ENCODE assay signal across 1 cellular context in the genomic region with DNA sequence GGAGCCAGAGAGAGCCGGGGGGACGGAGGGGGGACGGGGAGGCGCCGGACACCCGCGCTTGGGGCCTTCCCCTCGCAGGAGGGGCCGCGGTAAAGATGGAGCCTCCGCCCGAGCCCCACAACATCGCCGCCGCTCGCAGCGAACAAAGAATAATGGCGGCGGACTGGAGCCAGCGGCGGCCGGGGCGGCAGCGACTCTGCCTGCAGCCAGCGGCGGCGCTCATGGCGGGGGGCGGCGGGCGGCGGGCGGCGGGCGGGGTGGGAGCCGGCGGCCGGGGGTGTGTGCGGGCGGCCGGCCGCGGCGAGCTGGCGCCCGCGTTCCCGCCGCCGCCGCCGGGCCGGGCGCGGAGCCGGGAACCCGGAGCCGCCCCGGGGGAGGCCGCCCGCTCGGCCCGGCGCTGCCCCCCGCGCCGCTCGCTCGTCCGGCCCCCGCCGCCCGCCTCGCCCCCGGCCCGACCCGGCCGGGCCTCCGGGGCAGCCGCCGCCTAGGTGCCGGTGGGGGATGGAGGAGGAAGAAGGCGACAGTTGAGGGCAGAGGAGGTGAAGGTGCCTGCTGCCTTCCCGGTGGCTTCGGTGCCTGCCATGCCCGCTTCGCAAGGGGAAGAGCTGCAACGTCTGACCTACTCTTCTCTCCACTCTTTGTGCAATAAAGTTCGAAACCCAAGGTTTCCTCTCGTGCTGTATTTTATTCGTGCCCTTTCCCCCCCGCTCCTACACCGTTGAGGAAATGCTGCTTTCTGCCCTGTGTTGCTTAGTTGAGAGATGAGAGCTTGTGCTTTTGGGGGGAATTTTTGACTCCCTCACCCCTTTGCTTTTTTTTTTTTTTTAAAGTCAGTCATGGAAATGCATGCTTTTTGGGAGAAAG.
TF ChIP-seq lines count a peak whose summit lies in the region.

No MANE protein-coding gene starts in this region.

TF ChIP-seq in K562, 482 proteins besides CTCF, POLR2A, EP300 and RAD21 (continued from another document):
- no peak for TF ChIP-seq SPI1 (IDR thresholded peaks at IDR 0.05; ENCODE audit: borderline replicate concordance, low read depth, low read length)
- TF ChIP-seq MAFF (IDR thresholded peaks at IDR 0.05; ENCODE audit: low read length) = no peak
- TF ChIP-seq TBP (optimal IDR thresholded peaks at IDR 0.05; ENCODE audit: low read depth, low read length) = peak; percentile 19
- TF ChIP-seq HDAC1 (IDR thresholded peaks at IDR 0.05) = peak in 1 of 2 experiments; percentile 39; a peak in 1 of 4 replicates
- TF ChIP-seq, protein P1, sequence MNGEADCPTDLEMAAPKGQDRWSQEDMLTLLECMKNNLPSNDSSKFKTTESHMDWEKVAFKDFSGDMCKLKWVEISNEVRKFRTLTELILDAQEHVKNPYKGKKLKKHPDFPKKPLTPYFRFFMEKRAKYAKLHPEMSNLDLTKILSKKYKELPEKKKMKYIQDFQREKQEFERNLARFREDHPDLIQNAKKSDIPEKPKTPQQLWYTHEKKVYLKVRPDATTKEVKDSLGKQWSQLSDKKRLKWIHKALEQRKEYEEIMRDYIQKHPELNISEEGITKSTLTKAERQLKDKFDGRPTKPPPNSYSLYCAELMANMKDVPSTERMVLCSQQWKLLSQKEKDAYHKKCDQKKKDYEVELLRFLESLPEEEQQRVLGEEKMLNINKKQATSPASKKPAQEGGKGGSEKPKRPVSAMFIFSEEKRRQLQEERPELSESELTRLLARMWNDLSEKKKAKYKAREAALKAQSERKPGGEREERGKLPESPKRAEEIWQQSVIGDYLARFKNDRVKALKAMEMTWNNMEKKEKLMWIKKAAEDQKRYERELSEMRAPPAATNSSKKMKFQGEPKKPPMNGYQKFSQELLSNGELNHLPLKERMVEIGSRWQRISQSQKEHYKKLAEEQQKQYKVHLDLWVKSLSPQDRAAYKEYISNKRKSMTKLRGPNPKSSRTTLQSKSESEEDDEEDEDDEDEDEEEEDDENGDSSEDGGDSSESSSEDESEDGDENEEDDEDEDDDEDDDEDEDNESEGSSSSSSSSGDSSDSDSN (IDR thresholded peaks at IDR 0.05; ENCODE audit: borderline replicate concordance in 1 of 2, low read depth in 2 of 2, low read length in 2 of 2) = peak in 1 of 2 experiments; percentile 53; a peak in 1 of 4 replicates
- TF ChIP-seq EP400 (IDR thresholded peaks at IDR 0.05) = peak; percentile 71; the same call in 1 of the 2 replicates
- peak; percentile 68 for TF ChIP-seq ZBTB40 (IDR thresholded peaks at IDR 0.05)
- no peak for TF ChIP-seq ZBTB40 (CRISPR knock-in tag; IDR thresholded peaks at IDR 0.05)
- TF ChIP-seq CCAR2 (IDR thresholded peaks at IDR 0.05; ENCODE audit: low read depth, low read length) = no peak
- TF ChIP-seq GATAD2A (IDR thresholded peaks at IDR 0.05) = 0 out of 2 replicates have a peak, but pooled peaks have one; percentile 32
- no peak for TF ChIP-seq EHMT2 (IDR thresholded peaks at IDR 0.05)
- TF ChIP-seq, protein P2, sequence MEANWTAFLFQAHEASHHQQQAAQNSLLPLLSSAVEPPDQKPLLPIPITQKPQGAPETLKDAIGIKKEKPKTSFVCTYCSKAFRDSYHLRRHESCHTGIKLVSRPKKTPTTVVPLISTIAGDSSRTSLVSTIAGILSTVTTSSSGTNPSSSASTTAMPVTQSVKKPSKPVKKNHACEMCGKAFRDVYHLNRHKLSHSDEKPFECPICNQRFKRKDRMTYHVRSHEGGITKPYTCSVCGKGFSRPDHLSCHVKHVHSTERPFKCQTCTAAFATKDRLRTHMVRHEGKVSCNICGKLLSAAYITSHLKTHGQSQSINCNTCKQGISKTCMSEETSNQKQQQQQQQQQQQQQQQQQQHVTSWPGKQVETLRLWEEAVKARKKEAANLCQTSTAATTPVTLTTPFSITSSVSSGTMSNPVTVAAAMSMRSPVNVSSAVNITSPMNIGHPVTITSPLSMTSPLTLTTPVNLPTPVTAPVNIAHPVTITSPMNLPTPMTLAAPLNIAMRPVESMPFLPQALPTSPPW (CRISPR knock-in tag; IDR thresholded peaks at IDR 0.05) = peak; percentile 65
- TF ChIP-seq BRD9 (IDR thresholded peaks at IDR 0.05; ENCODE audit: low read depth, partially characterized antibody) = peak; percentile 22
- 0 out of 4 replicates have a peak, but pooled peaks of 1 of the 2 experiments have one; percentile 16 for TF ChIP-seq NONO (IDR thresholded peaks at IDR 0.05; ENCODE audit: low read depth in 2 of 2, low read length in 1 of 2)
- TF ChIP-seq SMARCE1 (IDR thresholded peaks at IDR 0.05) = 0 out of 2 replicates have a peak, but pooled peaks have one; percentile 38
- peak; percentile 47 for TF ChIP-seq TAF1 (IDR thresholded peaks at IDR 0.05; ENCODE audit: control insufficient read depth, extremely low read depth, insufficient read depth, low read length, severe bottlenecking)
- no peak for TF ChIP-seq CBX5 (IDR thresholded peaks at IDR 0.05; ENCODE audit: borderline replicate concordance, low read depth)
- TF ChIP-seq, protein P3, sequence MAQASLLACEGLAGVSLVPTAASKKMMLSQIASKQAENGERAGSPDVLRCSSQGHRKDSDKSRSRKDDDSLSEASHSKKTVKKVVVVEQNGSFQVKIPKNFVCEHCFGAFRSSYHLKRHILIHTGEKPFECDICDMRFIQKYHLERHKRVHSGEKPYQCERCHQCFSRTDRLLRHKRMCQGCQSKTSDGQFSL (CRISPR knock-in tag; IDR thresholded peaks at IDR 0.05) = 0 out of 2 replicates have a peak, but pooled peaks have one; percentile 39
- TF ChIP-seq, protein P3 (tag; IDR thresholded peaks at IDR 0.05) = peak in 1 of 2 experiments; percentile 21; a peak in 1 of 4 replicates
- TF ChIP-seq RBM34 (IDR thresholded peaks at IDR 0.05; ENCODE audit: borderline replicate concordance, insufficient read depth, low read length) = no peak
- TF ChIP-seq, protein P4, sequence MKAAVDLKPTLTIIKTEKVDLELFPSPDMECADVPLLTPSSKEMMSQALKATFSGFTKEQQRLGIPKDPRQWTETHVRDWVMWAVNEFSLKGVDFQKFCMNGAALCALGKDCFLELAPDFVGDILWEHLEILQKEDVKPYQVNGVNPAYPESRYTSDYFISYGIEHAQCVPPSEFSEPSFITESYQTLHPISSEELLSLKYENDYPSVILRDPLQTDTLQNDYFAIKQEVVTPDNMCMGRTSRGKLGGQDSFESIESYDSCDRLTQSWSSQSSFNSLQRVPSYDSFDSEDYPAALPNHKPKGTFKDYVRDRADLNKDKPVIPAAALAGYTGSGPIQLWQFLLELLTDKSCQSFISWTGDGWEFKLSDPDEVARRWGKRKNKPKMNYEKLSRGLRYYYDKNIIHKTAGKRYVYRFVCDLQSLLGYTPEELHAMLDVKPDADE (conservative IDR thresholded peaks at IDR 0.05; ENCODE audit: control insufficient read depth, low read depth, low read length) = peak; percentile 32; the same call in 1 of the 2 replicates
- TF ChIP-seq POLR2G (IDR thresholded peaks at IDR 0.05; ENCODE audit: low read depth, low read length) = peak; percentile 65
- TF ChIP-seq SMAD2 (IDR thresholded peaks at IDR 0.05; ENCODE audit: low read depth, low read length) = no peak
- no peak for TF ChIP-seq LEF1 (IDR thresholded peaks at IDR 0.05)
- TF ChIP-seq HES1 (IDR thresholded peaks at IDR 0.05; ENCODE audit: low read depth) = no peak
- peak; percentile 75 for TF ChIP-seq RBFOX2 (IDR thresholded peaks at IDR 0.05; ENCODE audit: low read depth, low read length)
- peak in 2 of 3 experiments; percentile 82 to 90 for TF ChIP-seq YY1 (IDR thresholded peaks at IDR 0.05; ENCODE audit: borderline replicate concordance in 1 of 3, control insufficient read depth in 1 of 3, extremely low read depth in 1 of 3, insufficient read depth in 3 of 3, insufficient read length in 1 of 3, insufficient replicate concordance in 2 of 3, low read depth in 1 of 3, low read length in 2 of 3)
